Comparison of ENCODE assay signal across 27 cellular contexts in genomic region chr10:88941026-88941425, GRCh38.
"Had no signal": no experiment of that assay in that cellular context is flagged by ENCODE, and none has a peak within 500 bp of the region (broad histone marks: within the 10 kb centered on the region; RNA-seq: fewer than 3 reads in every experiment).

No MANE protein-coding gene starts in this region.

- H3K9me3 ChIP-seq: left lung, neutrophil, right lobe of liver, tibial nerve, vagina had no signal

- FAIRE-seq: endometrium, small intestine had no signal

- H3K27me3 ChIP-seq: left lung, neutrophil, right lobe of liver, tibial nerve, vagina had no signal

- DNase-seq: activated CD4-positive, alpha-beta T cell treated with anti-CD3 and anti-CD28 coated beads, Interleukin-2, amount 10 ng/mL, durations not matched to agents 7 days and 5 days; activated CD8-positive, alpha-beta T cell treated with anti-CD3 and anti-CD28 coated beads, Interleukin-2, amount 10 ng/mL, durations not matched to agents 7 days and 5 days; activated gamma-delta T cell treated with Interleukin-2 at 50 U/mL for 16 hours; activated T-cell treated with anti-CD3 and anti-CD28 coated beads, Interleukin-2, amount 50 U/mL, for 1 hour; effector CD4-positive, alpha-beta T cell; erythroblast; foreskin melanocyte; hippocampal formation; kidney glomerular epithelial cell; left lung; midbrain; right lobe of liver; small intestine; stimulated activated CD4-positive, alpha-beta T cell treated with anti-CD3 and anti-CD28 coated beads, Interleukin-15, amount 100 ng/mL, for 24 hours; stimulated activated CD8-positive, alpha-beta memory T cell treated with anti-CD3 and anti-CD28 coated beads, Interleukin-4, amount 100 ng/mL, for 48 hours; stimulated activated naive CD4-positive, alpha-beta T cell; substantia nigra had no signal

- H3K4me1 ChIP-seq: left lung, parathyroid adenoma, right lobe of liver, vagina had no signal

- H3K36me3 ChIP-seq: neutrophil had no signal

- ATAC-seq: activated CD4-positive, CD25-positive, alpha-beta regulatory T cell treated with anti-CD3 and anti-CD28 coated beads, Interleukin-2, amount 50 U/mL, for 24 hours; activated CD8-positive, alpha-beta T cell treated with anti-CD3 and anti-CD28 coated beads, Interleukin-2, amount 10 ng/mL, durations not matched to agents 7 days and 5 days; activated naive CD4-positive, alpha-beta T cell treated with anti-CD3 and anti-CD28 coated beads, Interleukin-2, amount 50 U/mL, for 72 hours; left lung; SK-N-SH treated with all-trans-retinoic acid at 6 μM for 48 hours had no signal

- H3K27ac ChIP-seq: left lung, neutrophil, parathyroid adenoma, right lobe of liver, vagina, VCaP had no signal

- H3K79me2 ChIP-seq: parathyroid adenoma had no signal

- H3K4me3 ChIP-seq: left lung, lung, right lobe of liver, tibial nerve, vagina had no signal

- H3K9ac ChIP-seq: parathyroid adenoma had no signal

- H2AFZ ChIP-seq: parathyroid adenoma had no signal
